ENCODE assay signal across 11 cellular contexts in the genomic region with DNA sequence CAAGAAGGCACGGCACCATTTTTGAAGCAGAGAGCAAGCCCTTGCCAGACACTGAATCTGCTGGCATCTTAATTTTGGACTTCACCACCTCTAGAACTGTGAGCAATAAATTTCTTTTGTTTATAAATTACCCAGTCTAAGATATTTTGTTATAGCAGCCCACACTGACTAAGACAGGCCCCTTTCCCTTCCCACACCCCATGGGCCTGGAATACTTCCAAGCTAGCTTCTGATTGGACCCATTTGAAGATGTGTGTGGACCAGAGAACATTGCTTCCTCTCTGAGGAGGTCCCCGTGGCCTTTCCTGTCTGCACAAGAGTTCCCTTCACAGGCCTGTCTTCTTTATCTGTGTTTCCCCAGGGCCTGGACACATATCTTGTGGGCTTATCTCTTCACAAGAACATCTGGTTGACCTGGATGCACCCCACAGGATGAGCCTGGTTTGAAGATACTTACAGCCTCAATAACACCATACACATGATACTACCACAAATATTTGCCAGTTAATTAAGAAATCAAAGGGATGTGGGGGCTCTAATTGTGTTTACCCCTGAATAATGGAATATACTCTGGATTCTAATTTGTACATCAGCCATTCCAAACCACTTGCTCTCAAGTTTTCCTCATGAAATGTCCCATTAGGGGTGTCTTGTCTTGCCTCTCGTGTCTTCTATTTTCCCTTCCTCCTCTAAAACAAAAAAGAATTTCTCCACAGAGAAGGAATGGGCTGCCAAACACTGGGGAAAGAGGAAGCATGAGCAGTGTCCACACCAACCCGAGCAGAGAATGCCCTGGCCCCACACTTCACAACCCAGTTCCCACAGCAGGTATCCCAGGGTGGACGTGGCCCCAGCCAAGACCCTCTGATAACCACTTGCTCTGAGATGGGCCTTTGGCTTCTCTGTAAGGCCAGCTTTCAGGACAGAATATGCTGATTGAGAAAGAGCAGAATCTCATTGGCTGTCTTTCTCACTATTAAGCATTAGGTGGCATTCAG. TPM values are rescaled to one million over a fixed set of nuclear protein-coding genes. Genes with fewer than 3 reads are reported as not detected.
DNase-seq lines count a peak whose midpoint lies in the region; ATAC-seq and TF ChIP-seq lines count a peak whose summit lies in the region.
"Had no signal": no experiment of that assay in that cellular context is flagged by ENCODE, and none has a peak within 500 bp of the region (broad histone marks: within the 10 kb centered on the region; RNA-seq: fewer than 3 reads in every experiment).

No MANE protein-coding gene starts in this region.

- no peak overlapping the region for H3K4me3 ChIP-seq in BLaER1
- H3K4me3 ChIP-seq in HL-60 (replicated peaks; ENCODE audit: insufficient read depth, low read length): no peak overlapping the region
- H3K4me3 ChIP-seq in lower lobe of right lung: no peak overlapping the region

- H3K4me1 ChIP-seq in BLaER1 (peaks cover 29% of the 10 kb centered on the region), lower lobe of right lung (peaks cover 49% of the 10 kb centered on the region)

- H3K36me3 ChIP-seq in BLaER1: peaks cover 73% of the 10 kb centered on the region
- peaks cover 69% of the 10 kb centered on the region for H3K36me3 ChIP-seq in lower lobe of right lung

- no peaks in the 10 kb centered on the region for H4K20me1 ChIP-seq in BLaER1

- ATAC-seq in activated naive CD4-positive, alpha-beta T cell treated with anti-CD3 and anti-CD28 coated beads, Interleukin-2, amount 50 U/mL, for 72 hours: no peak
- ATAC-seq in lower lobe of right lung (peak; percentile 53 to 62), GM21619 (IDR thresholded peaks at IDR 0.05; ENCODE audit: unreplicated experiment) (no peak)

- no peaks in the 10 kb centered on the region for H3K27me3 ChIP-seq in BLaER1
- no peaks in the 10 kb centered on the region for H3K27me3 ChIP-seq in HL-60 (ENCODE audit: insufficient read depth, poor library complexity, severe bottlenecking)
- H3K27me3 ChIP-seq in lower lobe of right lung (ENCODE audit: low read depth): no peaks in the 10 kb centered on the region

- peak in 1 of 2 experiments; percentile 14 for DNase-seq in HL-60 (ENCODE audit: low read depth in 1 of 2, low spot score in 1 of 2)
- no peak for DNase-seq in activated naive CD4-positive, alpha-beta T cell treated with anti-CD3 and anti-CD28 coated beads, Interleukin-2, amount 50 U/mL, for 72 hours (ENCODE audit: low spot score in 2 of 2)
- DNase-seq in lower lobe of right lung: no peak
- no peak for DNase-seq in SKM-1 treated with dmso at 0.1 percent for 144 hours (lab: John Stamatoyannopoulos, UW; ENCODE audit: unreplicated experiment)
- no peak for DNase-seq in effector CD4-positive, alpha-beta T cell
- no peak for DNase-seq in NCI-H1436 treated with DMSO at 0.1 percent for 48 hours (lab: John Stamatoyannopoulos, UW)
- DNase-seq: amniotic stem cell, WERI-Rb-1 had no signal

- peak overlapping the region; percentile 29 for H3K4me2 ChIP-seq in BLaER1

- H3K9me3 Mint-ChIP-seq in activated naive CD4-positive, alpha-beta T cell treated with anti-CD3 and anti-CD28 coated beads, Interleukin-2, amount 50 U/mL, for 72 hours: no peaks in the 10 kb centered on the region
- H3K9me3 Mint-ChIP-seq: nephron had no signal

- TF ChIP-seq CTCF in HL-60 (IDR thresholded peaks at IDR 0.05; ENCODE audit: insufficient read depth, low read length): no peak
- TF ChIP-seq CTCF in lower lobe of right lung (IDR thresholded peaks at IDR 0.05): no peak

- peaks cover 30 to 54% of the 10 kb centered on the region in 2 donors for H3K36me3 Mint-ChIP-seq in activated naive CD4-positive, alpha-beta T cell treated with anti-CD3 and anti-CD28 coated beads, Interleukin-2, amount 50 U/mL, for 72 hours

- intact Hi-C loops in lower lobe of right lung (cut with DNase I): no loop called here

- H3K9ac ChIP-seq in BLaER1: no peak overlapping the region

- peak overlapping the region; percentile 55 to 76 for H3K27ac Mint-ChIP-seq in activated naive CD4-positive, alpha-beta T cell treated with anti-CD3 and anti-CD28 coated beads, Interleukin-2, amount 50 U/mL, for 72 hours
- H3K27ac Mint-ChIP-seq: nephron had no signal

- no peaks in the 10 kb centered on the region for H3K9me3 ChIP-seq in BLaER1
- H3K9me3 ChIP-seq in lower lobe of right lung: no peaks in the 10 kb centered on the region

- peak overlapping the region; percentile 20; the same call in 1 of the 2 replicates for H3K27ac ChIP-seq in BLaER1
- peak overlapping the region; percentile 19 for H3K27ac ChIP-seq in HL-60 (replicated peaks)
- peak overlapping the region; percentile 74 for H3K27ac ChIP-seq in lower lobe of right lung
- H3K27ac ChIP-seq: WERI-Rb-1 had no signal

RNA-seq across cellular contexts. Expression of a gene that starts 42.5 kb away (rescaled TPM):
- 10 to 100 TPM; 28.9 to 60.2 TPM for total RNA-seq in activated naive CD4-positive, alpha-beta T cell treated with anti-CD3 and anti-CD28 coated beads, Interleukin-2, amount 50 U/mL, for 72 hours
- 89.7 TPM for total RNA-seq in lower lobe of right lung

RNA-seq across cellular contexts. Expression of a gene that starts 42.5 kb away (rescaled TPM):
- total RNA-seq in activated naive CD4-positive, alpha-beta T cell treated with anti-CD3 and anti-CD28 coated beads, Interleukin-2, amount 50 U/mL, for 72 hours: 1 to 10 TPM; 3.6 to 9.5 TPM
- total RNA-seq in lower lobe of right lung: 20.0 TPM

RNA-seq across cellular contexts. Expression of a gene that starts 59.4 kb away (rescaled TPM):
- 10 to 100 TPM; 44.1 to 66.6 TPM for total RNA-seq in activated naive CD4-positive, alpha-beta T cell treated with anti-CD3 and anti-CD28 coated beads, Interleukin-2, amount 50 U/mL, for 72 hours
- total RNA-seq in lower lobe of right lung: 213 TPM

Comparison
In these comparisons a context has a peak if more than half of its experiments do, and no peak if none do; other contexts are left out.
1. H3K27ac ChIP-seq: peak in every context shown above with its lines; median percentile 74 in lower lobe of right lung; 20 in BLaER1; 19 in HL-60.
2. ATAC-seq: peak in lower lobe of right lung (2 of 2); none in activated naive CD4-positive, alpha-beta T cell treated with anti-CD3 and anti-CD28 coated beads, Interleukin-2, amount 50 U/mL, for 72 hours (0 of 2) and GM21619 (single experiment).